Comparison of ENCODE assay signal across 1 cellular context in the genomic region with DNA sequence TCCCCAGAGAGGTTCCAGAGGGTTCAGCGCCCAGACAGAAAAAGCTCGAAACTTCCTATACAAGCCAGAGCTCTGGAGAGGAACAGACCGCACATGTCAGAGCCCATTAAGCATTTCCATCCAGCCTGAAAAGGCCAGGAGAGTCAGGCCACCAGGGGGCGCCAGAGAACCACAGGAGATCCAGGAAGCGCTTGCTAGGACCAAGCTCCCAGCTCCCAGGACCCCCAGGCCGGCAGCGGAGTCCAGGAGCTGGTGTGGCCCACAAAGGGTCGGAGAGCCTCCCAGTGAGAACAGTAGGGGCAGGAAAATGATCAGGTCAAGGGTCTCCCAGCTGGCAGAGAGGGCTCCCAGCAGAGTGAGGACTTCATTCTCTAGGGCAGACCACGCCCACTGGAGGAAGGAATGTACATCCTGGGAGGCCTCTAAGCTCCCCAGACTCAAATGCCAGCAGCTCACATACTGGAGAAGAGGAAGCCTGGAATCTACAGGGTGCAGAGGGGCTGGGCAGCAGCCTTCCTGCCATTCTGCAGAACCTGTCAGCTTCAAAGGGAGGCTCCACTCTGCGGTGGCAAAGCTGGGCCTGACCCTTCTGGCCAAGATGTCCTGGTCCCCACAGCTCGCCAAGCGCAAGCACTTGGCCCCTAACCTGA.
A peak's percentile ranks its signal among the peaks of the same experiment; 100 is the strongest.
TF ChIP-seq lines count a peak whose summit lies in the region.

No MANE protein-coding gene starts in this region.

TF ChIP-seq in HepG2, 621 proteins besides CTCF, POLR2A, EP300 and RAD21 (continued from another document and continues in another):
- TF ChIP-seq, protein P1, sequence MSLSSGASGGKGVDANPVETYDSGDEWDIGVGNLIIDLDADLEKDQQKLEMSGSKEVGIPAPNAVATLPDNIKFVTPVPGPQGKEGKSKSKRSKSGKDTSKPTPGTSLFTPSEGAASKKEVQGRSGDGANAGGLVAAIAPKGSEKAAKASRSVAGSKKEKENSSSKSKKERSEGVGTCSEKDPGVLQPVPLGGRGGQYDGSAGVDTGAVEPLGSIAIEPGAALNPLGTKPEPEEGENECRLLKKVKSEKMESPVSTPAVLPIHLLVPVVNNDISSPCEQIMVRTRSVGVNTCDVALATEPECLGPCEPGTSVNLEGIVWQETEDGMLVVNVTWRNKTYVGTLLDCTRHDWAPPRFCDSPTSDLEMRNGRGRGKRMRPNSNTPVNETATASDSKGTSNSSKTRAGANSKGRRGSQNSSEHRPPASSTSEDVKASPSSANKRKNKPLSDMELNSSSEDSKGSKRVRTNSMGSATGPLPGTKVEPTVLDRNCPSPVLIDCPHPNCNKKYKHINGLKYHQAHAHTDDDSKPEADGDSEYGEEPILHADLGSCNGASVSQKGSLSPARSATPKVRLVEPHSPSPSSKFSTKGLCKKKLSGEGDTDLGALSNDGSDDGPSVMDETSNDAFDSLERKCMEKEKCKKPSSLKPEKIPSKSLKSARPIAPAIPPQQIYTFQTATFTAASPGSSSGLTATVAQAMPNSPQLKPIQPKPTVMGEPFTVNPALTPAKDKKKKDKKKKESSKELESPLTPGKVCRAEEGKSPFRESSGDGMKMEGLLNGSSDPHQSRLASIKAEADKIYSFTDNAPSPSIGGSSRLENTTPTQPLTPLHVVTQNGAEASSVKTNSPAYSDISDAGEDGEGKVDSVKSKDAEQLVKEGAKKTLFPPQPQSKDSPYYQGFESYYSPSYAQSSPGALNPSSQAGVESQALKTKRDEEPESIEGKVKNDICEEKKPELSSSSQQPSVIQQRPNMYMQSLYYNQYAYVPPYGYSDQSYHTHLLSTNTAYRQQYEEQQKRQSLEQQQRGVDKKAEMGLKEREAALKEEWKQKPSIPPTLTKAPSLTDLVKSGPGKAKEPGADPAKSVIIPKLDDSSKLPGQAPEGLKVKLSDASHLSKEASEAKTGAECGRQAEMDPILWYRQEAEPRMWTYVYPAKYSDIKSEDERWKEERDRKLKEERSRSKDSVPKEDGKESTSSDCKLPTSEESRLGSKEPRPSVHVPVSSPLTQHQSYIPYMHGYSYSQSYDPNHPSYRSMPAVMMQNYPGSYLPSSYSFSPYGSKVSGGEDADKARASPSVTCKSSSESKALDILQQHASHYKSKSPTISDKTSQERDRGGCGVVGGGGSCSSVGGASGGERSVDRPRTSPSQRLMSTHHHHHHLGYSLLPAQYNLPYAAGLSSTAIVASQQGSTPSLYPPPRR (CRISPR knock-in tag; IDR thresholded peaks at IDR 0.05; ENCODE audit: borderline replicate concordance) = no peak
- TF ChIP-seq, protein P2, sequence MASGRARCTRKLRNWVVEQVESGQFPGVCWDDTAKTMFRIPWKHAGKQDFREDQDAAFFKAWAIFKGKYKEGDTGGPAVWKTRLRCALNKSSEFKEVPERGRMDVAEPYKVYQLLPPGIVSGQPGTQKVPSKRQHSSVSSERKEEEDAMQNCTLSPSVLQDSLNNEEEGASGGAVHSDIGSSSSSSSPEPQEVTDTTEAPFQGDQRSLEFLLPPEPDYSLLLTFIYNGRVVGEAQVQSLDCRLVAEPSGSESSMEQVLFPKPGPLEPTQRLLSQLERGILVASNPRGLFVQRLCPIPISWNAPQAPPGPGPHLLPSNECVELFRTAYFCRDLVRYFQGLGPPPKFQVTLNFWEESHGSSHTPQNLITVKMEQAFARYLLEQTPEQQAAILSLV (CRISPR knock-in tag; IDR thresholded peaks at IDR 0.05; ENCODE audit: borderline replicate concordance) = peak; percentile 76; the same call in 1 of the 2 replicates
- TF ChIP-seq CEBPB (IDR thresholded peaks at IDR 0.05; ENCODE audit: borderline replicate concordance, low read depth, low read length) (no peak), IRF2 (CRISPR knock-in tag; IDR thresholded peaks at IDR 0.05) (peak; percentile 66; the same call in 1 of the 2 replicates), KDM5B (CRISPR knock-in tag; IDR thresholded peaks at IDR 0.05; ENCODE audit: borderline replicate concordance) (no peak), ZNF780A (CRISPR knock-in tag; IDR thresholded peaks at IDR 0.05) (no peak), TARDBP (CRISPR knock-in tag; IDR thresholded peaks at IDR 0.05) (no peak), ZFY (CRISPR knock-in tag; IDR thresholded peaks at IDR 0.05) (peak; percentile 41; the same call in 1 of the 2 replicates), TSC22D2 (CRISPR knock-in tag; IDR thresholded peaks at IDR 0.05; ENCODE audit: borderline replicate concordance) (no peak), ZNF329 (CRISPR knock-in tag; IDR thresholded peaks at IDR 0.05; ENCODE audit: low read depth) (no peak), ZNF704 (CRISPR knock-in tag; IDR thresholded peaks at IDR 0.05; ENCODE audit: borderline replicate concordance) (no peak), PAF1 (CRISPR knock-in tag; IDR thresholded peaks at IDR 0.05) (no peak), JARID2 (CRISPR knock-in tag; IDR thresholded peaks at IDR 0.05; ENCODE audit: insufficient replicate concordance) (no peak), HOXA5 (CRISPR knock-in tag; IDR thresholded peaks at IDR 0.05) (no peak), KLF11 (CRISPR knock-in tag; IDR thresholded peaks at IDR 0.05) (peak; percentile 80; the same call in 1 of the 2 replicates), MXD1 (CRISPR knock-in tag; IDR thresholded peaks at IDR 0.05) (no peak), ZFP36L2 (CRISPR knock-in tag; IDR thresholded peaks at IDR 0.05) (no peak), GATAD1 (CRISPR knock-in tag; IDR thresholded peaks at IDR 0.05) (no peak), MEIS2 (CRISPR knock-in tag; IDR thresholded peaks at IDR 0.05) (no peak), ZNF430 (CRISPR knock-in tag; IDR thresholded peaks at IDR 0.05) (peak; percentile 61; the same call in 1 of the 2 replicates), ZNF772 (CRISPR knock-in tag; IDR thresholded peaks at IDR 0.05) (no peak), ZFP36 (IDR thresholded peaks at IDR 0.05; ENCODE audit: borderline replicate concordance, low read depth, low read length, partially characterized antibody) (no peak), ZNF644 (CRISPR knock-in tag; IDR thresholded peaks at IDR 0.05; ENCODE audit: low read depth) (no peak), CEBPZ (IDR thresholded peaks at IDR 0.05; ENCODE audit: low read length) (no peak), ZFP41 (CRISPR knock-in tag; IDR thresholded peaks at IDR 0.05; ENCODE audit: borderline replicate concordance) (no peak), SOX6 (IDR thresholded peaks at IDR 0.05) (no peak), SOX6 (CRISPR knock-in tag; IDR thresholded peaks at IDR 0.05) (peak; percentile 27; the same call in 1 of the 2 replicates), MED1 (CRISPR knock-in tag; IDR thresholded peaks at IDR 0.05) (0 out of 2 replicates have a peak, but pooled peaks have one; percentile 20)
- TF ChIP-seq, protein P3, sequence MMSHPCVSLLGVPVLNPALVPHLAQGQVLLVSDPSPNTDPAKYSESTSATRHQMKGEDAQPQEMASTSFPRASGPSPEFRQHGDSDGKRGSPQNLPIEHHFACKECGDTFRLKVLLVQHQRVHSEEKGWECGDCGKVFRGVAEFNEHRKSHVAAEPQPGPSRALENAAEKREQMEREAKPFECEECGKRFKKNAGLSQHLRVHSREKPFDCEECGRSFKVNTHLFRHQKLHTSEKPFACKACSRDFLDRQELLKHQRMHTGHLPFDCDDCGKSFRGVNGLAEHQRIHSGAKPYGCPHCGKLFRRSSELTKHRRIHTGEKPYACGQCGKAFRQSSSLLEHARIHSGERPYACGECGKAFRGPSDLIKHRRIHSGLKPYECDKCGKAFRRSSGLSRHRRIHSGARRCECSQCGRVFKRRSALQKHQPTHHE (CRISPR knock-in tag; IDR thresholded peaks at IDR 0.05; ENCODE audit: borderline replicate concordance) = no peak
- TF ChIP-seq, protein P4, sequence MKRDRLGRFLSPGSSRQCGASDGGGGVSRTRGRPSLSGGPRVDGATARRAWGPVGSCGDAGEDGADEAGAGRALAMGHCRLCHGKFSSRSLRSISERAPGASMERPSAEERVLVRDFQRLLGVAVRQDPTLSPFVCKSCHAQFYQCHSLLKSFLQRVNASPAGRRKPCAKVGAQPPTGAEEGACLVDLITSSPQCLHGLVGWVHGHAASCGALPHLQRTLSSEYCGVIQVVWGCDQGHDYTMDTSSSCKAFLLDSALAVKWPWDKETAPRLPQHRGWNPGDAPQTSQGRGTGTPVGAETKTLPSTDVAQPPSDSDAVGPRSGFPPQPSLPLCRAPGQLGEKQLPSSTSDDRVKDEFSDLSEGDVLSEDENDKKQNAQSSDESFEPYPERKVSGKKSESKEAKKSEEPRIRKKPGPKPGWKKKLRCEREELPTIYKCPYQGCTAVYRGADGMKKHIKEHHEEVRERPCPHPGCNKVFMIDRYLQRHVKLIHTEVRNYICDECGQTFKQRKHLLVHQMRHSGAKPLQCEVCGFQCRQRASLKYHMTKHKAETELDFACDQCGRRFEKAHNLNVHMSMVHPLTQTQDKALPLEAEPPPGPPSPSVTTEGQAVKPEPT (CRISPR knock-in tag; IDR thresholded peaks at IDR 0.05; ENCODE audit: low read depth) = no peak
- TF ChIP-seq, protein P5, sequence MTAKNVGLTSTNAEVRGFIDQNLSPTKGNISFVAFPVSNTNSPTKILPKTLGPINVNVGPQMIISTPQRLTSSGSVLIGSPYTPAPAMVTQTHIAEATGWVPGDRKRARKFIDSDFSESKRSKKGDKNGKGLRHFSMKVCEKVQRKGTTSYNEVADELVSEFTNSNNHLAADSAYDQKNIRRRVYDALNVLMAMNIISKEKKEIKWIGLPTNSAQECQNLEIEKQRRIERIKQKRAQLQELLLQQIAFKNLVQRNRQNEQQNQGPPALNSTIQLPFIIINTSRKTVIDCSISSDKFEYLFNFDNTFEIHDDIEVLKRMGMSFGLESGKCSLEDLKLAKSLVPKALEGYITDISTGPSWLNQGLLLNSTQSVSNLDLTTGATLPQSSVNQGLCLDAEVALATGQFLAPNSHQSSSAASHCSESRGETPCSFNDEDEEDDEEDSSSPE (CRISPR knock-in tag; IDR thresholded peaks at IDR 0.05) = no peak
- TF ChIP-seq, protein P6, sequence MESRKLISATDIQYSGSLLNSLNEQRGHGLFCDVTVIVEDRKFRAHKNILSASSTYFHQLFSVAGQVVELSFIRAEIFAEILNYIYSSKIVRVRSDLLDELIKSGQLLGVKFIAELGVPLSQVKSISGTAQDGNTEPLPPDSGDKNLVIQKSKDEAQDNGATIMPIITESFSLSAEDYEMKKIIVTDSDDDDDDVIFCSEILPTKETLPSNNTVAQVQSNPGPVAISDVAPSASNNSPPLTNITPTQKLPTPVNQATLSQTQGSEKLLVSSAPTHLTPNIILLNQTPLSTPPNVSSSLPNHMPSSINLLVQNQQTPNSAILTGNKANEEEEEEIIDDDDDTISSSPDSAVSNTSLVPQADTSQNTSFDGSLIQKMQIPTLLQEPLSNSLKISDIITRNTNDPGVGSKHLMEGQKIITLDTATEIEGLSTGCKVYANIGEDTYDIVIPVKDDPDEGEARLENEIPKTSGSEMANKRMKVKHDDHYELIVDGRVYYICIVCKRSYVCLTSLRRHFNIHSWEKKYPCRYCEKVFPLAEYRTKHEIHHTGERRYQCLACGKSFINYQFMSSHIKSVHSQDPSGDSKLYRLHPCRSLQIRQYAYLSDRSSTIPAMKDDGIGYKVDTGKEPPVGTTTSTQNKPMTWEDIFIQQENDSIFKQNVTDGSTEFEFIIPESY (CRISPR knock-in tag; IDR thresholded peaks at IDR 0.05) = 0 out of 2 replicates have a peak, but pooled peaks have one; percentile 12
